1 cellular context compared by ENCODE assay signal in genomic region chr2:100256416-100256815, GRCh38.
TF ChIP-seq lines count a peak whose summit lies in the region.

No MANE protein-coding gene starts in this region.

TF ChIP-seq in SK-N-SH, 30 proteins besides CTCF, POLR2A, EP300 and RAD21 (continued from another document):
- TF ChIP-seq ZBTB33 (IDR thresholded peaks at IDR 0.05; ENCODE audit: borderline replicate concordance, low read depth) (no peak), YY1 (IDR thresholded peaks at IDR 0.05; ENCODE audit: low read depth) (no peak), FOSL2 (IDR thresholded peaks at IDR 0.05; ENCODE audit: borderline replicate concordance, low read depth) (no peak)
